ENCODE assay signal across 17 cellular contexts in genomic region chr18:55470826-55471225, GRCh38.
DNase-seq lines count a peak whose midpoint lies in the region; FAIRE-seq and TF ChIP-seq lines count a peak whose summit lies in the region.
"Had no signal": no experiment of that assay in that cellular context is flagged by ENCODE, and none has a peak within 500 bp of the region (broad histone marks: within the 10 kb centered on the region; RNA-seq: fewer than 3 reads in every experiment).

No MANE protein-coding gene starts in this region.

- no peaks in the 10 kb centered on the region for H3K9me2 ChIP-seq in OCI-LY1 (ENCODE audit: low read depth, low read length)

- no peak overlapping the region for H3K4me3 ChIP-seq in OCI-LY1 (ENCODE audit: low read depth, low read length, poor library complexity, severe bottlenecking)

- H3K4me3 Mint-ChIP-seq in nephron progenitor cell: no peak overlapping the region
- H3K4me3 Mint-ChIP-seq in activated T-helper 1 cell treated with anti-CD3 and anti-CD28 coated beads, Interleukin-12 subunit alpha, Interleukin-12 subunit beta, Interleukin-2, Interleukin-4 antibody, amounts not matched to agents 30 ng/mL and 10 ng/mL and 1 ng/mL, durations not matched to agents 14 hours and 24 hours and 36 hours: no peak overlapping the region
- H3K4me3 Mint-ChIP-seq: B cell; CD4-positive, alpha-beta T cell; H9 had no signal

- no peaks in the 10 kb centered on the region for H3K27me3 ChIP-seq in OCI-LY1 (ENCODE audit: insufficient read depth, low read length)

- H3F3A ChIP-seq in OCI-LY1 (ENCODE audit: insufficient read depth, low read length): no peaks in the 10 kb centered on the region

- no peak for TF ChIP-seq CTCF in OCI-LY1 (IDR thresholded peaks at IDR 0.05; ENCODE audit: low read length)
- TF ChIP-seq CTCF in nephron progenitor cell (IDR thresholded peaks at IDR 0.05): no peak
- no peak for TF ChIP-seq CTCF in D721Med (IDR thresholded peaks at IDR 0.05; ENCODE audit: insufficient read depth, missing control alignments)

- H3K79me2 ChIP-seq in OCI-LY1 (ENCODE audit: insufficient read depth, low read length): no peaks in the 10 kb centered on the region

- H3K9me3 Mint-ChIP-seq in nephron progenitor cell: no peaks in the 10 kb centered on the region
- no peaks in the 10 kb centered on the region for H3K9me3 Mint-ChIP-seq in activated T-helper 1 cell treated with anti-CD3 and anti-CD28 coated beads, Interleukin-12 subunit alpha, Interleukin-12 subunit beta, Interleukin-2, Interleukin-4 antibody, amounts not matched to agents 30 ng/mL and 10 ng/mL and 1 ng/mL, durations not matched to agents 14 hours and 24 hours and 36 hours
- H3K9me3 Mint-ChIP-seq: CD4-positive, alpha-beta T cell; H9 had no signal

- intact Hi-C loops in activated T-helper 1 cell treated with anti-CD3 and anti-CD28 coated beads, Interleukin-12 subunit alpha, Interleukin-12 subunit beta, Interleukin-2, Interleukin-4 antibody, amounts not matched to agents 30 ng/mL and 10 ng/mL and 1 ng/mL, durations not matched to agents 14 hours and 24 hours and 36 hours (cut with micrococcal nuclease): no loop called here

- peak overlapping the region; percentile 78 for H3K27ac Mint-ChIP-seq in nephron progenitor cell
- H3K27ac Mint-ChIP-seq in activated T-helper 1 cell treated with anti-CD3 and anti-CD28 coated beads, Interleukin-12 subunit alpha, Interleukin-12 subunit beta, Interleukin-2, Interleukin-4 antibody, amounts not matched to agents 30 ng/mL and 10 ng/mL and 1 ng/mL, durations not matched to agents 14 hours and 24 hours and 36 hours: no peak overlapping the region
- H3K27ac Mint-ChIP-seq: B cell; CD4-positive, alpha-beta T cell had no signal

- DNase-seq in NCI-H2171 treated with DMSO at 0.1 percent for 48 hours (lab: John Stamatoyannopoulos, UW) (peak; percentile 36), NCI-H2171 (lab: John Stamatoyannopoulos, UW) (no peak), cerebellum (ENCODE audit: low spot score) (peak; percentile 82), nephron progenitor cell (no peak), HTR-8/SVneo (ENCODE audit: insufficient read length, low spot score) (no peak), D721Med (ENCODE audit: insufficient read length, low spot score) (no peak)
- no peak for DNase-seq in activated T-helper 1 cell treated with anti-CD3 and anti-CD28 coated beads, Interleukin-12 subunit alpha, Interleukin-12 subunit beta, Interleukin-2, Interleukin-4 antibody, amounts not matched to agents 30 ng/mL and 10 ng/mL and 1 ng/mL, durations not matched to agents 14 hours and 24 hours and 36 hours (ENCODE audit: low spot score)
- DNase-seq: 8988T; Calu3; CD4-positive, alpha-beta T cell; DND-41; GOT3; H9 had no signal

- H3K4me1 Mint-ChIP-seq in nephron progenitor cell: peaks cover 63% of the 10 kb centered on the region
- H3K4me1 Mint-ChIP-seq in activated T-helper 1 cell treated with anti-CD3 and anti-CD28 coated beads, Interleukin-12 subunit alpha, Interleukin-12 subunit beta, Interleukin-2, Interleukin-4 antibody, amounts not matched to agents 30 ng/mL and 10 ng/mL and 1 ng/mL, durations not matched to agents 14 hours and 24 hours and 36 hours (ENCODE audit: low read depth): no peaks in the 10 kb centered on the region

- no peak overlapping the region for H2AFZ ChIP-seq in OCI-LY1 (ENCODE audit: low read length)

- H3K36me3 Mint-ChIP-seq in nephron progenitor cell (ENCODE audit: low read depth): peaks cover 28% of the 10 kb centered on the region
- H3K36me3 Mint-ChIP-seq in activated T-helper 1 cell treated with anti-CD3 and anti-CD28 coated beads, Interleukin-12 subunit alpha, Interleukin-12 subunit beta, Interleukin-2, Interleukin-4 antibody, amounts not matched to agents 30 ng/mL and 10 ng/mL and 1 ng/mL, durations not matched to agents 14 hours and 24 hours and 36 hours (ENCODE audit: low read depth): no peaks in the 10 kb centered on the region

- 0 out of 2 replicates have a peak, but pooled peaks cover 11% of the 10 kb centered on the region for H3K36me3 ChIP-seq in OCI-LY1 (ENCODE audit: insufficient read depth, low read length)

- no peaks in the 10 kb centered on the region for H3K9me3 ChIP-seq in OCI-LY1 (ENCODE audit: low read length)

- H3K9ac ChIP-seq in OCI-LY1 (ENCODE audit: low read length): no peak overlapping the region

- no peaks in the 10 kb centered on the region for H4K20me1 ChIP-seq in OCI-LY1 (ENCODE audit: insufficient read depth, low read length)

- no peak overlapping the region for H3K4me2 ChIP-seq in OCI-LY1 (ENCODE audit: low read length)

- no peaks in the 10 kb centered on the region for H3K27me3 Mint-ChIP-seq in nephron progenitor cell (ENCODE audit: low read depth, poor library complexity)
- peaks cover 6% of the 10 kb centered on the region for H3K27me3 Mint-ChIP-seq in activated T-helper 1 cell treated with anti-CD3 and anti-CD28 coated beads, Interleukin-12 subunit alpha, Interleukin-12 subunit beta, Interleukin-2, Interleukin-4 antibody, amounts not matched to agents 30 ng/mL and 10 ng/mL and 1 ng/mL, durations not matched to agents 14 hours and 24 hours and 36 hours (ENCODE audit: insufficient read depth)
- H3K27me3 Mint-ChIP-seq: B cell; CD4-positive, alpha-beta T cell had no signal

- H3K4me1 ChIP-seq in OCI-LY1 (ENCODE audit: insufficient read depth, low read length, severe bottlenecking): peaks cover 66% of the 10 kb centered on the region

- peak overlapping the region; percentile 12 for H3K27ac ChIP-seq in OCI-LY1 (ENCODE audit: low read depth, low read length, poor library complexity, severe bottlenecking)

- no peak for FAIRE-seq in HTR-8/SVneo (lab: Jason Lieb, UNC)
- no peak for FAIRE-seq in D721Med (lab: Jason Lieb, UNC)
- FAIRE-seq: GM18507, HepG2 had no signal

Comparison
In these comparisons a context has a peak if more than half of its experiments do, and no peak if none do; other contexts are left out.
1. DNase-seq: peak in NCI-H2171 treated with DMSO at 0.1 percent for 48 hours (single experiment) and cerebellum (single experiment); none in NCI-H2171 (single experiment), nephron progenitor cell (single experiment), activated T-helper 1 cell treated with anti-CD3 and anti-CD28 coated beads, Interleukin-12 subunit alpha, Interleukin-12 subunit beta, Interleukin-2, Interleukin-4 antibody, amounts not matched to agents 30 ng/mL and 10 ng/mL and 1 ng/mL, durations not matched to agents 14 hours and 24 hours and 36 hours (single experiment), HTR-8/SVneo (single experiment) and D721Med (single experiment).